Comparison of ENCODE assay signal across 42 cellular contexts in the genomic region with DNA sequence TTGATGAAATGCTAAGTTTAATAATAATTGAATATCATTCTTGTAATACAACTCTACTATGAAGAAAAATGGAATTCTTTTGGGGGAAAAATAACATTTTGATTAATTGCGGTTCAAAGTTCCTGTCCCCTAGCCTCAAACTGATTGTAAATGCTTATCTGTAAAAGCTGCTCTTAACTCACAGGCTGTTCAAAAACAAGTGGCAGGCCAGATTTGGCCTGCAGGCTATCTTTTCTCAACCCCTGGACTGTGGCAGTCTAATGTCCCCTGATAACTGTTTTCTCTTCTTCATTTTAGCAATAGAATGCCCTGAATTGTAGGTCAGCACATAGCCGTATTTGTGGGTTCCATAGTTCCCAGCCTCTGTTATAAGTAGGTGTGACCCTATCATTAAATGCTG. TPM values are rescaled to one million over a fixed set of nuclear protein-coding genes. Genes with fewer than 3 reads are reported as not detected.
"Had no signal": no experiment of that assay in that cellular context is flagged by ENCODE, and none has a peak within 500 bp of the region (broad histone marks: within the 10 kb centered on the region; RNA-seq: fewer than 3 reads in every experiment).

No MANE protein-coding gene starts in this region.

- FAIRE-seq: astrocyte, bronchial epithelial cell, colon had no signal

- ATAC-seq: activated naive CD4-positive, alpha-beta T cell treated with anti-CD3 and anti-CD28 coated beads, Interleukin-2, amount 50 U/mL, for 72 hours; activated naive CD8-positive, alpha-beta T cell treated with anti-CD3 and anti-CD28 coated beads, Interleukin-2, amount 50 U/mL, for 24 hours; activated T-cell treated with anti-CD3 and anti-CD28 coated beads, Interleukin-2, amount 50 U/mL, for 4 hours; activated T-cell treated with anti-CD3 and anti-CD28 coated beads, Interleukin-2, amount 50 U/mL, for 72 hours; activated T-helper 17 cell treated with anti-CD3 and anti-CD28 coated beads, Interleukin-2, amount 50 U/mL, for 72 hours; body of pancreas had no signal

- H3K9me3 Mint-ChIP-seq: activated T-cell treated with anti-CD3 and anti-CD28 coated beads, Interleukin-2, amount 50 U/mL, for 24 hours had no signal

- H3K36me3 ChIP-seq: adrenal gland, ascending aorta, brain microvascular endothelial cell, breast epithelium had no signal

- H3K4me1 Mint-ChIP-seq: activated naive CD4-positive, alpha-beta T cell treated with anti-CD3 and anti-CD28 coated beads, Interleukin-2, amount 10 ng/mL, durations not matched to agents 7 days and 5 days; activated naive CD4-positive, alpha-beta T cell treated with anti-CD3 and anti-CD28 coated beads, Interleukin-2, amount 50 U/mL, for 24 hours; activated naive CD8-positive, alpha-beta T cell treated with anti-CD3 and anti-CD28 coated beads for 36 hours; activated naive CD8-positive, alpha-beta T cell treated with anti-CD3 and anti-CD28 coated beads, Interleukin-2, amount 10 ng/mL, durations not matched to agents 7 days and 5 days; activated naive CD8-positive, alpha-beta T cell treated with anti-CD3 and anti-CD28 coated beads, Interleukin-2, amount 50 U/mL, for 24 hours; activated T-helper 17 cell treated with anti-CD3 and anti-CD28 coated beads, Interleukin-2, amount 50 U/mL, for 72 hours; central memory CD8-positive, alpha-beta T cell had no signal

- DNase-seq: activated effector memory CD4-positive, alpha-beta T cell treated with anti-CD3 and anti-CD28 coated beads, Interleukin-2, amount 50 U/mL, for 16 hours; activated effector memory CD4-positive, alpha-beta T cell treated with Interleukin-2 at 50 U/mL for 16 hours; activated gamma-delta T cell; activated gamma-delta T cell treated with Interleukin-2 at 50 U/mL for 16 hours; activated naive CD4-positive, alpha-beta T cell; activated naive CD4-positive, alpha-beta T cell treated with anti-CD3 and anti-CD28 coated beads for 36 hours; activated naive CD4-positive, alpha-beta T cell treated with anti-CD3 and anti-CD28 coated beads, Interleukin-2, amount 10 ng/mL, durations not matched to agents 7 days and 5 days; activated naive CD4-positive, alpha-beta T cell treated with anti-CD3 and anti-CD28 coated beads, Interleukin-2, amount 50 U/mL, for 16 hours; activated naive CD4-positive, alpha-beta T cell treated with Interleukin-2 at 50 U/mL for 16 hours; activated naive CD8-positive, alpha-beta T cell treated with anti-CD3 and anti-CD28 coated beads for 36 hours; activated naive CD8-positive, alpha-beta T cell treated with anti-CD3 and anti-CD28 coated beads, Interleukin-2, amount 10 ng/mL, durations not matched to agents 7 days and 5 days; activated naive CD8-positive, alpha-beta T cell treated with anti-CD3 and anti-CD28 coated beads, Interleukin-2, amount 50 U/mL, for 24 hours; activated T-cell treated with anti-CD3 and anti-CD28 coated beads, Interleukin-2, amount 50 U/mL, for 1 hour; activated T-cell treated with anti-CD3 and anti-CD28 coated beads, Interleukin-2, amount 50 U/mL, for 24 hours; activated T-cell treated with anti-CD3 and anti-CD28 coated beads, Interleukin-2, amount 50 U/mL, for 4 hours; activated T-cell treated with anti-CD3 and anti-CD28 coated beads, Interleukin-2, amount 50 U/mL, for 48 hours; activated T-cell treated with anti-CD3 and anti-CD28 coated beads, Interleukin-2, amount 50 U/mL, for 72 hours; adrenal gland; amniotic stem cell; amygdala; anterior cingulate cortex; aorta; body of pancreas; brain microvascular endothelial cell; caudate nucleus; central memory CD4-positive, alpha-beta T cell; cerebellar nuclear complex had no signal

- H3K27me3 ChIP-seq: adrenal gland, ascending aorta, body of pancreas, brain microvascular endothelial cell, breast epithelium had no signal

- H3K27ac Mint-ChIP-seq: activated naive CD4-positive, alpha-beta T cell treated with anti-CD3 and anti-CD28 coated beads for 36 hours; activated naive CD4-positive, alpha-beta T cell treated with anti-CD3 and anti-CD28 coated beads, Interleukin-2, amount 10 ng/mL, durations not matched to agents 7 days and 5 days; activated naive CD4-positive, alpha-beta T cell treated with anti-CD3 and anti-CD28 coated beads, Interleukin-2, amount 50 U/mL, for 24 hours; activated naive CD4-positive, alpha-beta T cell treated with anti-CD3 and anti-CD28 coated beads, Interleukin-2, amount 50 U/mL, for 72 hours; activated naive CD8-positive, alpha-beta T cell; activated naive CD8-positive, alpha-beta T cell treated with anti-CD3 and anti-CD28 coated beads for 36 hours; activated naive CD8-positive, alpha-beta T cell treated with anti-CD3 and anti-CD28 coated beads, Interleukin-2, amount 10 ng/mL, durations not matched to agents 7 days and 5 days; activated naive CD8-positive, alpha-beta T cell treated with anti-CD3 and anti-CD28 coated beads, Interleukin-2, amount 50 U/mL, for 24 hours; activated T-cell treated with anti-CD3 and anti-CD28 coated beads, Interleukin-2, amount 50 U/mL, for 24 hours; activated T-cell treated with anti-CD3 and anti-CD28 coated beads, Interleukin-2, amount 50 U/mL, for 72 hours; activated T-helper 1 cell treated with anti-CD3 and anti-CD28 coated beads, Interleukin-12 subunit alpha, Interleukin-12 subunit beta, Interleukin-2, Interleukin-4 antibody, amounts not matched to agents 30 ng/mL and 10 ng/mL and 1 ng/mL, durations not matched to agents 14 hours and 24 hours and 36 hours; activated T-helper 17 cell treated with anti-CD3 and anti-CD28 coated beads, Interleukin-2, amount 50 U/mL, for 72 hours; activated T-helper 2 cell treated with anti-CD3 and anti-CD28 coated beads, Interferon-gamma antibody, Interleukin-2, Interleukin-4, amounts not matched to agents 10 μg/mL and 5 μg/mL and 100 μg/mL, durations not matched to agents 14 hours and 24 hours and 36 hours had no signal

- H3K4me1 ChIP-seq: adrenal gland, ascending aorta, body of pancreas had no signal

- H3K4me3 Mint-ChIP-seq: activated naive CD4-positive, alpha-beta T cell treated with anti-CD3 and anti-CD28 coated beads for 36 hours; activated naive CD4-positive, alpha-beta T cell treated with anti-CD3 and anti-CD28 coated beads, Interleukin-2, amount 10 ng/mL, durations not matched to agents 7 days and 5 days; activated naive CD4-positive, alpha-beta T cell treated with anti-CD3 and anti-CD28 coated beads, Interleukin-2, amount 50 U/mL, for 24 hours; activated naive CD8-positive, alpha-beta T cell; activated naive CD8-positive, alpha-beta T cell treated with anti-CD3 and anti-CD28 coated beads for 36 hours; activated naive CD8-positive, alpha-beta T cell treated with anti-CD3 and anti-CD28 coated beads, Interleukin-2, amount 10 ng/mL, durations not matched to agents 7 days and 5 days; activated naive CD8-positive, alpha-beta T cell treated with anti-CD3 and anti-CD28 coated beads, Interleukin-2, amount 50 U/mL, for 24 hours; activated T-cell treated with anti-CD3 and anti-CD28 coated beads, Interleukin-2, amount 50 U/mL, for 24 hours; activated T-cell treated with anti-CD3 and anti-CD28 coated beads, Interleukin-2, amount 50 U/mL, for 4 hours; activated T-cell treated with anti-CD3 and anti-CD28 coated beads, Interleukin-2, amount 50 U/mL, for 72 hours; activated T-helper 1 cell treated with anti-CD3 and anti-CD28 coated beads, Interleukin-12 subunit alpha, Interleukin-12 subunit beta, Interleukin-2, Interleukin-4 antibody, amounts not matched to agents 30 ng/mL and 10 ng/mL and 1 ng/mL, durations not matched to agents 14 hours and 24 hours and 36 hours; activated T-helper 17 cell treated with anti-CD3 and anti-CD28 coated beads, Interleukin-2, amount 50 U/mL, for 72 hours; central memory CD8-positive, alpha-beta T cell had no signal

- H3K36me3 Mint-ChIP-seq: activated naive CD4-positive, alpha-beta T cell treated with anti-CD3 and anti-CD28 coated beads, Interleukin-2, amount 10 ng/mL, durations not matched to agents 7 days and 5 days; activated naive CD4-positive, alpha-beta T cell treated with anti-CD3 and anti-CD28 coated beads, Interleukin-2, amount 50 U/mL, for 24 hours; activated naive CD8-positive, alpha-beta T cell; activated naive CD8-positive, alpha-beta T cell treated with anti-CD3 and anti-CD28 coated beads for 36 hours; activated naive CD8-positive, alpha-beta T cell treated with anti-CD3 and anti-CD28 coated beads, Interleukin-2, amount 10 ng/mL, durations not matched to agents 7 days and 5 days had no signal

- H3K4me3 ChIP-seq: adrenal gland, ascending aorta, body of pancreas, breast epithelium had no signal

- H3K27me3 Mint-ChIP-seq: activated naive CD4-positive, alpha-beta T cell treated with anti-CD3 and anti-CD28 coated beads, Interleukin-2, amount 10 ng/mL, durations not matched to agents 7 days and 5 days; activated naive CD8-positive, alpha-beta T cell treated with anti-CD3 and anti-CD28 coated beads, Interleukin-2, amount 10 ng/mL, durations not matched to agents 7 days and 5 days; activated T-helper 17 cell treated with anti-CD3 and anti-CD28 coated beads, Interleukin-2, amount 50 U/mL, for 72 hours; central memory CD8-positive, alpha-beta T cell had no signal

- H3K27ac ChIP-seq: adrenal gland, ascending aorta, body of pancreas, brain microvascular endothelial cell had no signal

- H3K9me3 ChIP-seq: adrenal gland had no signal

RNA-seq across cellular contexts. Expression of a gene that starts 23.5 kb away (rescaled TPM):
- total RNA-seq: activated naive CD4-positive, alpha-beta T cell treated with anti-CD3 and anti-CD28 coated beads for 36 hours; activated naive CD4-positive, alpha-beta T cell treated with anti-CD3 and anti-CD28 coated beads, Interleukin-2, amount 50 U/mL, for 72 hours; activated naive CD8-positive, alpha-beta T cell treated with anti-CD3 and anti-CD28 coated beads for 36 hours; activated naive CD8-positive, alpha-beta T cell treated with anti-CD3 and anti-CD28 coated beads, Interleukin-2, amount 10 ng/mL, durations not matched to agents 7 days and 5 days; activated T-cell treated with anti-CD3 and anti-CD28 coated beads, Interleukin-2, amount 50 U/mL, for 4 hours; activated T-cell treated with anti-CD3 and anti-CD28 coated beads, Interleukin-2, amount 50 U/mL, for 72 hours; activated T-helper 1 cell treated with anti-CD3 and anti-CD28 coated beads, Interleukin-12 subunit alpha, Interleukin-12 subunit beta, Interleukin-2, Interleukin-4 antibody, amounts not matched to agents 30 ng/mL and 10 ng/mL and 1 ng/mL, durations not matched to agents 14 hours and 24 hours and 36 hours; activated T-helper 17 cell treated with anti-CD3 and anti-CD28 coated beads, Interleukin-2, amount 50 U/mL, for 72 hours; activated T-helper 2 cell treated with anti-CD3 and anti-CD28 coated beads, Interferon-gamma antibody, Interleukin-2, Interleukin-4, amounts not matched to agents 10 μg/mL and 5 μg/mL and 100 μg/mL, durations not matched to agents 14 hours and 24 hours and 36 hours; adrenal gland; astrocyte; bronchial epithelial cell; cerebellum; chondrocyte had no signal
- polyA plus RNA-seq: adipose tissue, adrenal gland had no signal
